ENCODE assay signal across 9 cellular contexts in genomic region chr4:30717208-30718020, GRCh38. TPM values are rescaled to one million over a fixed set of nuclear protein-coding genes. Genes with fewer than 3 reads are reported as not detected.
A peak's percentile ranks its signal among the peaks of the same experiment; 100 is the strongest.
DNase-seq lines count a peak whose midpoint lies in the region; ATAC-seq, FAIRE-seq and TF ChIP-seq lines count a peak whose summit lies in the region.
"Had no signal": no experiment of that assay in that cellular context is flagged by ENCODE, and none has a peak within 500 bp of the region (broad histone marks: within the 10 kb centered on the region; RNA-seq: fewer than 3 reads in every experiment).

No MANE protein-coding gene starts in this region.

- TF ChIP-seq POLR2A in A549 (IDR thresholded peaks at IDR 0.05; ENCODE audit: low read length): no peak

- peak overlapping the region; percentile 91 for H3K4me2 ChIP-seq in A549

- DNase-seq in A549 (ENCODE audit: low read depth in 1 of 2, low spot score in 1 of 2) (peak; percentile 7 to 27), GM10248 (ENCODE audit: extremely low spot score) (peak; percentile 34), NCI-H146 treated with DMSO at 0.1 percent for 48 hours (lab: John Stamatoyannopoulos, UW; ENCODE audit: unreplicated experiment) (peak; percentile 53), right atrium auricular region (ENCODE audit: low spot score) (no peak), pons (ENCODE audit: low spot score) (peak; percentile 65)

- H3K27me3 ChIP-seq in right atrium auricular region: peaks cover 8 to 12% of the 10 kb centered on the region in 2 donors

- 2% methylated on average over 24 of the region's 55 CpGs for WGBS in A549 (ENCODE audit: missing lambda C conversion rate)

- ATAC-seq in A549 (peak; percentile 15 to 39; a peak in 3 of 6 replicates), GM19328 (IDR thresholded peaks at IDR 0.05; ENCODE audit: unreplicated experiment) (no peak), GM19023 (IDR thresholded peaks at IDR 0.05; ENCODE audit: unreplicated experiment) (no peak)

- TF ChIP-seq RAD21 in A549 (conservative IDR thresholded peaks at IDR 0.05 in 1 of 2, IDR thresholded peaks at IDR 0.05 in 1 of 2): no peak

- H3K9me3 ChIP-seq in A549: no peaks in the 10 kb centered on the region
- no peaks in the 10 kb centered on the region for H3K9me3 ChIP-seq in right atrium auricular region

- TF ChIP-seq CTCF in A549 (IDR thresholded peaks at IDR 0.05): no peak
- no peak for TF ChIP-seq CTCF in GM10248 (IDR thresholded peaks at IDR 0.05; ENCODE audit: control extremely low read depth, extremely low read depth, low read depth, missing control alignments)
- no peak for TF ChIP-seq CTCF in right atrium auricular region (IDR thresholded peaks at IDR 0.05)

- no peak for FAIRE-seq in A549 (lab: Jason Lieb, UNC)

- H3K4me1 ChIP-seq in A549 (peaks cover 5% of the 10 kb centered on the region; the same call in 1 of the 3 replicates), right atrium auricular region (peaks cover 0 to 44% of the 10 kb centered on the region in 2 donors)

- H3K36me3 ChIP-seq in right atrium auricular region: no peaks in the 10 kb centered on the region

- CTCF ChIA-PET in A549 (lab: Yijun Ruan, JAX) (no interaction called here), GM10248 (lab: Yijun Ruan, JAX) (no interaction called here)

- POLR2A ChIA-PET in A549 (lab: Yijun Ruan, JAX): no interaction called here
- POLR2A ChIA-PET in GM10248 (lab: Yijun Ruan, JAX): no interaction called here

- H3K27ac ChIP-seq in A549: no peak overlapping the region
- H3K27ac ChIP-seq in angular gyrus (ENCODE audit: low read depth, low read length): peak overlapping the region; percentile 71
- H3K27ac ChIP-seq in right atrium auricular region: no peak overlapping the region

- peak overlapping the region; percentile 41 for H3K4me3 ChIP-seq in A549
- H3K4me3 ChIP-seq in right atrium auricular region: peak overlapping the region; percentile 30 to 53

- TF ChIP-seq EP300 in A549 (IDR thresholded peaks at IDR 0.05): no peak

TF ChIP-seq in A549, 52 proteins besides CTCF, POLR2A, EP300 and RAD21:
- TF ChIP-seq, protein P1, sequence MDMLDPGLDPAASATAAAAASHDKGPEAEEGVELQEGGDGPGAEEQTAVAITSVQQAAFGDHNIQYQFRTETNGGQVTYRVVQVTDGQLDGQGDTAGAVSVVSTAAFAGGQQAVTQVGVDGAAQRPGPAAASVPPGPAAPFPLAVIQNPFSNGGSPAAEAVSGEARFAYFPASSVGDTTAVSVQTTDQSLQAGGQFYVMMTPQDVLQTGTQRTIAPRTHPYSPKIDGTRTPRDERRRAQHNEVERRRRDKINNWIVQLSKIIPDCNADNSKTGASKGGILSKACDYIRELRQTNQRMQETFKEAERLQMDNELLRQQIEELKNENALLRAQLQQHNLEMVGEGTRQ (IDR thresholded peaks at IDR 0.05): no peak
- 0 out of 2 replicates have a peak, but pooled peaks have one; percentile 53 for TF ChIP-seq HDAC2 (IDR thresholded peaks at IDR 0.05)
- TF ChIP-seq MAFK (IDR thresholded peaks at IDR 0.05; ENCODE audit: partially characterized antibody): no peak
- no peak for TF ChIP-seq JUNB (IDR thresholded peaks at IDR 0.05)
- TF ChIP-seq REST (IDR thresholded peaks at IDR 0.05): no peak
- no peak for TF ChIP-seq RCOR1 (IDR thresholded peaks at IDR 0.05; ENCODE audit: low read depth, low read length)
- no peak for TF ChIP-seq CHD4 (IDR thresholded peaks at IDR 0.05; ENCODE audit: borderline replicate concordance)
- no peak for TF ChIP-seq BHLHE40 (IDR thresholded peaks at IDR 0.05; ENCODE audit: low read depth, low read length)

RNA-seq across cellular contexts. Expression of gene PCDH7, which starts 2.8 kb away (rescaled TPM):
- polyA plus RNA-seq in A549 (2011; rRNA removed): 0.16 and 0.19 TPM in 2 replicates
- 0.08 and 0.12 TPM in 2 replicates for polyA plus RNA-seq in A549 (2012; cell fraction: cytosol; rRNA removed)
- 0.06 and 0.10 TPM in 2 replicates for polyA plus RNA-seq in A549 (2012; cell fraction: nucleus; rRNA removed)
- polyA plus RNA-seq in A549 (2017; fragmentation: RNase III; extraction: RNeasy Plus Mini Kit Qiagen cat#74134 plus additional on column Dnase treatment): 0.04 TPM in 2 of 3 replicates, not detected in the other
- polyA minus RNA-seq in A549 (2011; rRNA and poly(A)+ RNA removed): 0.24 and 0.37 TPM in 2 replicates
- total RNA-seq in right atrium auricular region: 10 to 100 TPM in 1 of 2 donors, 1 to 10 TPM in 1; 6.6 to 16.8 TPM
- total RNA-seq: mononuclear cell had no signal

Comparison
In these comparisons a context has a peak if more than half of its experiments do, and no peak if none do; other contexts are left out.
1. ATAC-seq: peak in A549 (2 of 2); none in GM19328 (single experiment) and GM19023 (single experiment).